In the genomic region with DNA sequence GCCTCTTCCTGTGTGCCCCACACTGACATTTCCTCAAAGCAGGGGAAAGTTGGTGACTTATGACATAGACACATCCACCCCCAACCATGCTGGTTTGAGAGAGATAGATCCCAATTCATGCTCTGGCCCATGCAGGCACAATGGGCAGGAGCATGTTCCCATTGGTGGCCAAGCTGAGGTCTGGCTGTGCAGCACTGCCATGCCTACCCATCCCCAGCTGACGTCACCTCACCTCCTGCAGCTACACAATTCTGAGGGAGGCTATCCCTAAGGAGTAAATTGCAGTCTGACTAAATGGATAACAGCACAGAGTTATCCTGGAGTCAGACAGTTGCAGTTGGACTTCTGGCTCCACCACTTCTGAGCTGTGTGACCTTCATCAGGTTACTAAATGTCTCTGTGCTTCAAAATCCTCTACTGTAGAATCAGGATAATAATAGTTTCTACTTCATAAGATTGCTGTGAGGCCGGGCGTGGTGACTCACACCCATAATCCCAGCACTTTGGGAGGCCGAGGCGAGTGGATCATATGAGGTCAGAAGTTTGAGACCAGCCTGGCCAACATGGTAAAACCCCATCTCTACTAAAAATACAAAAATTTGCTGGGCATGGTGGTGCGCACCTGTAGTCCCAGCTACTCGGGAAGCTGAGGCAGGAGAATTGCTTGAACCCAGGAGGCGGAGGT, we compare ENCODE assay signal across 17 cellular contexts.
DNase-seq lines count a peak whose midpoint lies in the region; ATAC-seq and TF ChIP-seq lines count a peak whose summit lies in the region.
"Had no signal": no experiment of that assay in that cellular context is flagged by ENCODE, and none has a peak within 500 bp of the region (broad histone marks: within the 10 kb centered on the region; RNA-seq: fewer than 3 reads in every experiment).

No MANE protein-coding gene starts in this region.

- H3K27me3 ChIP-seq in BLaER1 treated with 17β-estradiol and CSF1 and Interleukin-3, amounts not matched to agents 10 nM and 100 nM: no peaks in the 10 kb centered on the region
- no peaks in the 10 kb centered on the region for H3K27me3 ChIP-seq in esophagus muscularis mucosa

- CTCF ChIA-PET in activated CD8-positive, alpha-beta memory T cell treated with anti-CD3 and anti-CD28 coated beads, Interleukin-2, amount 10 ng/mL, durations not matched to agents 7 days and 5 days (lab: Charles Lee): no interaction called here

- WGBS in esophagus muscularis mucosa: 84% methylated on average over 7 of the region's 8 CpGs

- DNase-seq in activated CD8-positive, alpha-beta memory T cell treated with anti-CD3 and anti-CD28 coated beads, Interleukin-2, amount 50 U/mL, for 48 hours: peak; percentile 23
- DNase-seq in activated CD8-positive, alpha-beta memory T cell treated with anti-CD3 and anti-CD28 coated beads, Interleukin-2, amount 10 ng/mL, durations not matched to agents 7 days and 5 days: no peak
- DNase-seq in NB4 (ENCODE audit: low read depth) (peak; percentile 33), islet precursor cell (peak; percentile 23), GM20000 (ENCODE audit: low spot score) (no peak), glutamatergic neuron (no peak), esophagus muscularis mucosa (ENCODE audit: extremely low spot score) (no peak)
- DNase-seq: 8988T, AML-193, Calu3, DMS 273 treated with DMSO at 0.1 percent for 48 hours, EL, GDM1, HCEC 1CT had no signal

- no peak for TF ChIP-seq EP300 in esophagus muscularis mucosa (IDR thresholded peaks at IDR 0.05)

- H3K9me3 Mint-ChIP-seq in activated CD8-positive, alpha-beta memory T cell treated with anti-CD3 and anti-CD28 coated beads, Interleukin-2, amount 10 ng/mL, durations not matched to agents 7 days and 5 days (ENCODE audit: low read depth): no peaks in the 10 kb centered on the region
- H3K9me3 Mint-ChIP-seq in glutamatergic neuron (ENCODE audit: unreplicated experiment): no peaks in the 10 kb centered on the region
- H3K9me3 Mint-ChIP-seq: CD4-positive, alpha-beta T cell had no signal

- no peaks in the 10 kb centered on the region for H4K20me1 ChIP-seq in BLaER1 treated with 17β-estradiol and CSF1 and Interleukin-3, amounts not matched to agents 10 nM and 100 nM

- H3K4me3 Mint-ChIP-seq in activated CD8-positive, alpha-beta memory T cell treated with anti-CD3 and anti-CD28 coated beads, Interleukin-2, amount 10 ng/mL, durations not matched to agents 7 days and 5 days: no peak overlapping the region
- no peak overlapping the region for H3K4me3 Mint-ChIP-seq in glutamatergic neuron (ENCODE audit: unreplicated experiment)
- H3K4me3 Mint-ChIP-seq: CD4-positive, alpha-beta T cell had no signal

- H3K27ac Mint-ChIP-seq in activated CD8-positive, alpha-beta memory T cell treated with anti-CD3 and anti-CD28 coated beads, Interleukin-2, amount 10 ng/mL, durations not matched to agents 7 days and 5 days: no peak overlapping the region
- no peak overlapping the region for H3K27ac Mint-ChIP-seq in glutamatergic neuron (ENCODE audit: unreplicated experiment)
- H3K27ac Mint-ChIP-seq: CD4-positive, alpha-beta T cell had no signal

- no peak overlapping the region for H3K4me3 ChIP-seq in BLaER1 treated with 17β-estradiol and CSF1 and Interleukin-3, amounts not matched to agents 10 nM and 100 nM
- H3K4me3 ChIP-seq in NB4 (ENCODE audit: low read depth, low read length) (no peak overlapping the region), esophagus muscularis mucosa (no peak overlapping the region)

- no peaks in the 10 kb centered on the region for H3K36me3 Mint-ChIP-seq in activated CD8-positive, alpha-beta memory T cell treated with anti-CD3 and anti-CD28 coated beads, Interleukin-2, amount 10 ng/mL, durations not matched to agents 7 days and 5 days
- H3K36me3 Mint-ChIP-seq in glutamatergic neuron (ENCODE audit: unreplicated experiment): no peaks in the 10 kb centered on the region

- TF ChIP-seq POLR2A in NB4 (IDR thresholded peaks at IDR 0.05; ENCODE audit: extremely low read depth, insufficient read length): no peak
- TF ChIP-seq POLR2A in esophagus muscularis mucosa (IDR thresholded peaks at IDR 0.05; ENCODE audit: low read depth): no peak

- H3K9ac ChIP-seq in BLaER1 treated with 17β-estradiol and CSF1 and Interleukin-3, amounts not matched to agents 10 nM and 100 nM: no peak overlapping the region

- ATAC-seq in activated CD8-positive, alpha-beta memory T cell treated with anti-CD3 and anti-CD28 coated beads, Interleukin-2, amount 10 ng/mL, durations not matched to agents 7 days and 5 days: no peak

- H3K27ac ChIP-seq in BLaER1 treated with 17β-estradiol and CSF1 and Interleukin-3, amounts not matched to agents 10 nM and 100 nM: no peak overlapping the region
- H3K27ac ChIP-seq in esophagus muscularis mucosa (replicated peaks in 1 of 4): no peak overlapping the region
- H3K27ac ChIP-seq: HL-60 had no signal

- intact Hi-C loops in esophagus muscularis mucosa (cut with DNase I): no loop called here

- H3K4me2 ChIP-seq in BLaER1 treated with 17β-estradiol and CSF1 and Interleukin-3, amounts not matched to agents 10 nM and 100 nM: peak overlapping the region; percentile 11 to 56 (median 36); a peak in 17 of 22 replicates

- no peaks in the 10 kb centered on the region for H3K27me3 Mint-ChIP-seq in activated CD8-positive, alpha-beta memory T cell treated with anti-CD3 and anti-CD28 coated beads, Interleukin-2, amount 10 ng/mL, durations not matched to agents 7 days and 5 days
- no peaks in the 10 kb centered on the region for H3K27me3 Mint-ChIP-seq in glutamatergic neuron (ENCODE audit: unreplicated experiment)
- H3K27me3 Mint-ChIP-seq: CD4-positive, alpha-beta T cell had no signal

- peaks cover 20% of the 10 kb centered on the region for H3K4me1 Mint-ChIP-seq in activated CD8-positive, alpha-beta memory T cell treated with anti-CD3 and anti-CD28 coated beads, Interleukin-2, amount 10 ng/mL, durations not matched to agents 7 days and 5 days
- peaks cover 2% of the 10 kb centered on the region for H3K4me1 Mint-ChIP-seq in glutamatergic neuron (ENCODE audit: low read depth, unreplicated experiment)

- no peak for TF ChIP-seq CTCF in NB4 (IDR thresholded peaks at IDR 0.05; ENCODE audit: low read depth, low read length)
- TF ChIP-seq CTCF in GM20000 (IDR thresholded peaks at IDR 0.05; ENCODE audit: extremely low read depth, missing control alignments): no peak
- no peak for TF ChIP-seq CTCF in glutamatergic neuron (IDR thresholded peaks at IDR 0.05; ENCODE audit: partially characterized antibody, unreplicated experiment)
- TF ChIP-seq CTCF in esophagus muscularis mucosa (IDR thresholded peaks at IDR 0.05): no peak

- H3K9me3 ChIP-seq in BLaER1 treated with 17β-estradiol and CSF1 and Interleukin-3, amounts not matched to agents 10 nM and 100 nM (replicated peaks in 1 of 11): no peaks in the 10 kb centered on the region
- H3K9me3 ChIP-seq in esophagus muscularis mucosa: no peaks in the 10 kb centered on the region

- H3K36me3 ChIP-seq in BLaER1 treated with 17β-estradiol and CSF1 and Interleukin-3, amounts not matched to agents 10 nM and 100 nM: no peaks in the 10 kb centered on the region
- no peaks in the 10 kb centered on the region for H3K36me3 ChIP-seq in esophagus muscularis mucosa

- H3K4me1 ChIP-seq in BLaER1 treated with 17β-estradiol and CSF1 and Interleukin-3, amounts not matched to agents 10 nM and 100 nM: peaks cover 11 to 37% (median 22%) of the 10 kb centered on the region in 10 experiments
- peaks cover 8 to 22% (median 19%) of the 10 kb centered on the region in 4 donors for H3K4me1 ChIP-seq in esophagus muscularis mucosa

Comparison
In these comparisons a context has a peak if more than half of its experiments do, and no peak if none do; other contexts are left out.
1. DNase-seq: peak in activated CD8-positive, alpha-beta memory T cell treated with anti-CD3 and anti-CD28 coated beads, Interleukin-2, amount 50 U/mL, for 48 hours (single experiment), NB4 (single experiment) and islet precursor cell (single experiment); none in activated CD8-positive, alpha-beta memory T cell treated with anti-CD3 and anti-CD28 coated beads, Interleukin-2, amount 10 ng/mL, durations not matched to agents 7 days and 5 days (single experiment), GM20000 (single experiment), glutamatergic neuron (single experiment) and esophagus muscularis mucosa (single experiment).